ENCODE assay signal across 30 cellular contexts in the genomic region with DNA sequence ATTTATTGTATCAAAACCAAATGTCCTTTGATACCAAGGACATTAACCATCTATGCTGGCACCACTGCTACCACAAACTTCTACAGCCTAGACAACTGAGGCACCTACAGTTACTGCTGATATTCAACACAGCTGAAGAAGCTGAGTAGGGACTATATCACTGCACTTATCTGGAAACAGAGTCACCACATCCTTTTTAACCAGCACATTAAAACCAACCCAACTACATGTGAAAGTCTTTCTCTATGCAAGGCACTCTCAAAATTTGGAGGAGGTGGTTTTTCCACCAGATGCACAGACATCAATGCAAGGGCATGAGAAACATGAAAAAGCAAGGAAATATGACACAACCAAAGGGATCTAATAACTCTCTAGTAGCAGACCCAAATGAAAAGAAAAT.
"Had no signal": no experiment of that assay in that cellular context is flagged by ENCODE, and none has a peak within 500 bp of the region (broad histone marks: within the 10 kb centered on the region; RNA-seq: fewer than 3 reads in every experiment).

No MANE protein-coding gene starts in this region.

- H3K4me1 Mint-ChIP-seq: naive thymus-derived CD8-positive, alpha-beta T cell; natural killer cell; nephron; nephron progenitor cell; neural crest cell had no signal

- H3K4me3 Mint-ChIP-seq: naive thymus-derived CD4-positive, alpha-beta T cell; naive thymus-derived CD8-positive, alpha-beta T cell; natural killer cell; natural killer cell treated with Interleukin-12 subunit alpha and Interleukin-12 subunit beta and Interleukin-15 and Interleukin-18, amount 100 ng/mL, for 72 hours; nephron; nephron progenitor cell; neural crest cell had no signal

- DNase-seq: naive thymus-derived CD4-positive, alpha-beta T cell; naive thymus-derived CD8-positive, alpha-beta T cell; natural killer cell; nephron progenitor cell; nucleus accumbens; occipital lobe; ovary; pancreas; psoas muscle; retina; right cardiac atrium; sigmoid colon; small intestine; spleen; stimulated activated CD4-positive, alpha-beta T cell treated with anti-CD3 and anti-CD28 coated beads, Interleukin-12 subunit alpha, Interleukin-12 subunit beta, amount 100 ng/mL, for 4 hours; stimulated activated CD4-positive, alpha-beta T cell treated with anti-CD3 and anti-CD28 coated beads, Interleukin-15, amount 100 ng/mL, for 24 hours; stimulated activated CD4-positive, alpha-beta T cell treated with anti-CD3 and anti-CD28 coated beads, Interleukin-1b, Interleukin-23, amount 100 ng/mL, for 48 hours; stimulated activated CD4-positive, alpha-beta T cell treated with anti-CD3 and anti-CD28 coated beads, Interleukin-2, amount 100 ng/mL, for 24 hours had no signal

- H3K36me3 ChIP-seq: neutrophil, ovary, pancreas, prostate gland, right atrium auricular region, right lobe of liver, sigmoid colon, spleen had no signal

- H2AFZ ChIP-seq: parathyroid adenoma had no signal

- H3K27ac Mint-ChIP-seq: naive thymus-derived CD4-positive, alpha-beta T cell; naive thymus-derived CD8-positive, alpha-beta T cell; natural killer cell; natural killer cell treated with Interleukin-12 subunit alpha and Interleukin-12 subunit beta and Interleukin-15 and Interleukin-18, amount 100 ng/mL, for 72 hours; nephron; nephron progenitor cell; progenitor cell of endocrine pancreas had no signal

- ATAC-seq: naive thymus-derived CD4-positive, alpha-beta T cell; naive thymus-derived CD8-positive, alpha-beta T cell; natural killer cell; natural killer cell treated with Interleukin-12 subunit alpha and Interleukin-12 subunit beta and Interleukin-15 and Interleukin-18, amount 100 ng/mL, for 72 hours; pancreas; psoas muscle; sciatic nerve had no signal

- H3K4me2 ChIP-seq: smooth muscle cell had no signal

- H3K27me3 ChIP-seq: neutrophil, ovary, pancreas, right atrium auricular region, right lobe of liver, sigmoid colon, spleen had no signal

- H3K4me1 ChIP-seq: pancreas, parathyroid adenoma, prostate gland, psoas muscle, right atrium auricular region, right lobe of liver, sigmoid colon, spleen had no signal

- H3K9ac ChIP-seq: parathyroid adenoma had no signal

- H3K4me3 ChIP-seq: ovary, pancreas, prostate gland, psoas muscle, right atrium auricular region, right lobe of liver, sigmoid colon, skin epidermis, smooth muscle cell, spleen had no signal

- H3K9me3 ChIP-seq: neutrophil, pancreas, prostate gland, right lobe of liver had no signal

- H3K79me2 ChIP-seq: parathyroid adenoma had no signal

- H3K27ac ChIP-seq: neutrophil, ovary, pancreas, parathyroid adenoma, prostate gland, psoas muscle, right atrium auricular region, right lobe of liver, sigmoid colon, skin epidermis, spleen had no signal
